ENCODE assay signal across 1 cellular context in genomic region chr10:8180348-8180747, GRCh38.
A peak's percentile ranks its signal among the peaks of the same experiment; 100 is the strongest.
TF ChIP-seq lines count a peak whose summit lies in the region.

No MANE protein-coding gene starts in this region.

TF ChIP-seq in HEK293, 187 proteins besides CTCF, POLR2A, EP300 and RAD21 (continued from another document):
- TF ChIP-seq ZNF362 (tag by site-specific recombination; IDR thresholded peaks at IDR 0.05), result no peak
- TF ChIP-seq ZNF350 (tag by site-specific recombination; IDR thresholded peaks at IDR 0.05), result no peak
- peak; percentile 43; the same call in 1 of the 2 replicates for TF ChIP-seq PRDM4 (tag by site-specific recombination; IDR thresholded peaks at IDR 0.05)
- no peak for TF ChIP-seq ZNF555 (tag by site-specific recombination; conservative IDR thresholded peaks at IDR 0.05)
- TF ChIP-seq GLIS1 (tag by site-specific recombination; IDR thresholded peaks at IDR 0.05), result peak; percentile 62
- TF ChIP-seq ZNF132 (tag by site-specific recombination; IDR thresholded peaks at IDR 0.05; ENCODE audit: borderline replicate concordance), result no peak
- TF ChIP-seq ZNF341 (tag by site-specific recombination; IDR thresholded peaks at IDR 0.05; ENCODE audit: low read depth), result no peak
- no peak for TF ChIP-seq ZNF473 (tag by site-specific recombination; IDR thresholded peaks at IDR 0.05)
- TF ChIP-seq KLF10 (tag by site-specific recombination; IDR thresholded peaks at IDR 0.05), result no peak
- no peak for TF ChIP-seq KLF16 (tag by site-specific recombination; IDR thresholded peaks at IDR 0.05)
- TF ChIP-seq ZNF629 (tag by site-specific recombination; IDR thresholded peaks at IDR 0.05), result no peak
- no peak for TF ChIP-seq ZNF513 (tag by site-specific recombination; IDR thresholded peaks at IDR 0.05)
- no peak for TF ChIP-seq ZNF140 (tag by site-specific recombination; IDR thresholded peaks at IDR 0.05)
- no peak for TF ChIP-seq SP7 (tag by site-specific recombination; IDR thresholded peaks at IDR 0.05)
- TF ChIP-seq MZF1 (tag by site-specific recombination; IDR thresholded peaks at IDR 0.05; ENCODE audit: borderline replicate concordance), result no peak
